In the genomic region with DNA sequence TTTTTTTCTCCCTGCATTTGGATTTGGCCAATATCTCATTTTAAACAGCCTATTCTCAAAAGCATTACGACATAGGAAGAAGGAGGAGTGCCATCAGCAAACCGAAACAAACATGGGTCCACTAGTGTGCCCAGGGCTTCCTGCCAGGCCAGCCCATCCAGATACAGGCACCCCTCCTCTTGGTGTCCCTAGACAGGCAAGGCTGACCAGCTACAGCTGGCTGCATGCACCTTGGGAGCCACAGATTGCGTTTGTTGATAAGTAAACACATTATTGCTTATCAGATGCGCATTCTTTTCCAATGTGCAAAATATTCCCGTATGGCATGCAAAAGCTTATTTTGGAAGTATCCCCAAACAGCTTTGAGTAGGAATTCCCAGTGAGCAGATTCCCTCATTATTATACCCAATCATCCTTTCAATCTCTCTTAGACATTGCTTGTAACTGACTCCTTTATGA, we compare ENCODE assay signal across 10 cellular contexts.
DNase-seq lines count a peak whose midpoint lies in the region; ATAC-seq and TF ChIP-seq lines count a peak whose summit lies in the region.
"Had no signal": no experiment of that assay in that cellular context is flagged by ENCODE, and none has a peak within 500 bp of the region (broad histone marks: within the 10 kb centered on the region; RNA-seq: fewer than 3 reads in every experiment).

No MANE protein-coding gene starts in this region.

- no peak overlapping the region for H3K4me2 ChIP-seq in trophoblast cell (ENCODE audit: low read length)

- H3K4me3 ChIP-seq in foreskin fibroblast (ENCODE audit: low read depth in 1 of 2, low read length in 2 of 2), result peak overlapping the region; percentile 31 to 42
- H3K4me3 ChIP-seq in trophoblast cell (ENCODE audit: low read depth, low read length), result no peak overlapping the region
- no peak overlapping the region for H3K4me3 ChIP-seq in transverse colon

- H3K79me1 ChIP-seq in trophoblast cell (ENCODE audit: low read length), result no peaks in the 10 kb centered on the region

- DNase-seq in DMS53 treated with DMSO at 0.1 percent for 48 hours (lab: John Stamatoyannopoulos, UW; ENCODE audit: unreplicated experiment) (peak; percentile 72), NCI-H69 (lab: John Stamatoyannopoulos, UW) (peak; percentile 12), foreskin fibroblast (peak; percentile 24 to 63), trophoblast cell (peak; percentile 66 to 94), activated T-cell treated with anti-CD3 and anti-CD28 coated beads for 4 hours (no peak), transverse colon (no peak)
- DNase-seq in stimulated activated naive CD4-positive, alpha-beta T cell treated with Interleukin-2 at 50 U/mL for 16 hours (lab: John Stamatoyannopoulos, UW), result no peak
- DNase-seq: activated naive CD4-positive, alpha-beta T cell treated with Interleukin-2 at 50 U/mL for 16 hours; SW 1271 had no signal

- H3K36me3 ChIP-seq in trophoblast cell (ENCODE audit: control insufficient read depth in 1 of 2, insufficient read depth in 2 of 2, low read length in 2 of 2) (no peaks in the 10 kb centered on the region), transverse colon (no peaks in the 10 kb centered on the region)

- no CpG with 5 or more reads among the region's 5 CpGs for WGBS in trophoblast cell (ENCODE audit: extremely low coverage, insufficient coverage, insufficient read length)
- WGBS in transverse colon (ENCODE audit: low coverage in 1 of 2), 2 donors, result 60 to 69% methylated on average over 5 of the region's 5 CpGs

- no peaks in the 10 kb centered on the region for H3K9me3 ChIP-seq in trophoblast cell (ENCODE audit: insufficient read depth, low read depth, low read length)
- H3K9me3 ChIP-seq in transverse colon, result no peaks in the 10 kb centered on the region

- no peak overlapping the region for H3K18ac ChIP-seq in trophoblast cell (ENCODE audit: low read length)

- no peak for ATAC-seq in GM19035 (IDR thresholded peaks at IDR 0.05; ENCODE audit: unreplicated experiment)

- in situ Hi-C loops in transverse colon (cut with MboI; ENCODE audit: low pct_ligation_motif_present in 1 of 4, low pct_unique_long_range_greater_than_20kb in 1 of 4, low sequenced_read_pairs in 3 of 4), result no loop called here

- peaks cover 2% of the 10 kb centered on the region in 2 experiments for H3K4me1 ChIP-seq in trophoblast cell (ENCODE audit: control insufficient read depth in 1 of 2, insufficient read depth in 2 of 2, low read length in 2 of 2)
- peaks cover 0 to 21% (median 7%) of the 10 kb centered on the region in 4 donors for H3K4me1 ChIP-seq in transverse colon

- H4K8ac ChIP-seq in trophoblast cell (ENCODE audit: low read depth, low read length), result no peak overlapping the region

- H3K4ac ChIP-seq in trophoblast cell (ENCODE audit: low read depth, low read length), result no peak overlapping the region

- TF ChIP-seq POLR2A in transverse colon (IDR thresholded peaks at IDR 0.05), result no peak

- H3K79me2 ChIP-seq in trophoblast cell (ENCODE audit: control insufficient read depth, insufficient read depth, low read length, poor library complexity), result no peaks in the 10 kb centered on the region

- H4K91ac ChIP-seq in trophoblast cell (ENCODE audit: low read depth, low read length), result no peak overlapping the region

- no peak for TF ChIP-seq EP300 in transverse colon (IDR thresholded peaks at IDR 0.05; ENCODE audit: low read depth)

- no peak overlapping the region for H2AFZ ChIP-seq in trophoblast cell (ENCODE audit: insufficient read depth, low read length, poor library complexity)

- no peak overlapping the region for H2BK12ac ChIP-seq in trophoblast cell (ENCODE audit: low read length)

- no peaks in the 10 kb centered on the region for H3K27me3 ChIP-seq in trophoblast cell (ENCODE audit: insufficient read depth, low read length)
- H3K27me3 ChIP-seq in transverse colon, result no peaks in the 10 kb centered on the region

- H3K23ac ChIP-seq in trophoblast cell (ENCODE audit: low read length), result no peak overlapping the region

- no peak overlapping the region for H4K12ac ChIP-seq in trophoblast cell (ENCODE audit: low read depth, low read length)

- no peak overlapping the region for H2BK5ac ChIP-seq in trophoblast cell (ENCODE audit: low read depth, low read length, poor library complexity)

- no peak for TF ChIP-seq CTCF in foreskin fibroblast (IDR thresholded peaks at IDR 0.05; ENCODE audit: low read depth, low read length)
- no peak for TF ChIP-seq CTCF in transverse colon (IDR thresholded peaks at IDR 0.05)

- H3K9ac ChIP-seq in trophoblast cell (ENCODE audit: low read length), result no peak overlapping the region

- intact Hi-C loops in transverse colon (cut with DNase I; ENCODE audit: low total_unique reads), result no loop called here

- no peak overlapping the region for H2BK120ac ChIP-seq in trophoblast cell (ENCODE audit: insufficient read depth, low read length, poor library complexity)

- no peak overlapping the region for H3K27ac ChIP-seq in trophoblast cell (ENCODE audit: low read depth, low read length)
- H3K27ac ChIP-seq in transverse colon, result peak overlapping the region in 1 of 4 donors; percentile 2

- H3K14ac ChIP-seq in trophoblast cell (ENCODE audit: low read length), result no peak overlapping the region

- H2AK5ac ChIP-seq in trophoblast cell (ENCODE audit: low read length), result no peak overlapping the region

Comparison
In these comparisons a context has a peak if more than half of its experiments do, and no peak if none do; other contexts are left out.
1. DNase-seq: peak in DMS53 treated with DMSO at 0.1 percent for 48 hours (single experiment), NCI-H69 (single experiment), foreskin fibroblast (2 of 2) and trophoblast cell (2 of 2); none in stimulated activated naive CD4-positive, alpha-beta T cell treated with Interleukin-2 at 50 U/mL for 16 hours (single experiment), activated T-cell treated with anti-CD3 and anti-CD28 coated beads for 4 hours (single experiment) and transverse colon (single experiment).
2. H3K4me3 ChIP-seq: peak in foreskin fibroblast (2 of 2); none in trophoblast cell (single experiment) and transverse colon (0 of 4).